ENCODE assay signal across 8 cellular contexts in genomic region chr9:35646583-35647265, GRCh38. TPM values are rescaled to one million over a fixed set of nuclear protein-coding genes. Genes with fewer than 3 reads are reported as not detected.
DNase-seq lines count a peak whose midpoint lies in the region; ATAC-seq and TF ChIP-seq lines count a peak whose summit lies in the region.

No MANE protein-coding gene starts in this region.

- H3K4me1 ChIP-seq in foreskin keratinocyte (no peaks in the 10 kb centered on the region), neuronal stem cell (ENCODE audit: control insufficient read depth in 2 of 2, insufficient read depth in 1 of 2, low read depth in 1 of 2, low read length in 2 of 2) (peaks cover 0 to 5% of the 10 kb centered on the region in 2 donors), subcutaneous abdominal adipose tissue (ENCODE audit: control insufficient read depth in 5 of 5, insufficient read depth in 5 of 5, low read length in 5 of 5) (peaks cover 3 to 71% (median 68%) of the 10 kb centered on the region in 5 donors)

- peak; percentile 96 for DNase-seq in GM03348 (ENCODE audit: low spot score)
- DNase-seq in HCEC 1CT: peak; percentile 89
- peak; percentile 88 for DNase-seq in M059J (ENCODE audit: low read depth)
- DNase-seq in SHP77 (lab: John Stamatoyannopoulos, UW): peak; percentile 34 to 71
- peak; percentile 86 for DNase-seq in activated gamma-delta T cell treated with Interleukin-2 at 50 U/mL for 16 hours
- DNase-seq in foreskin keratinocyte: peak; percentile 60 to 81
- DNase-seq in neuronal stem cell (ENCODE audit: low spot score): peak; percentile 88

- no peak overlapping the region for H3K4ac ChIP-seq in neuronal stem cell (ENCODE audit: low read length)

- peak; percentile 98 for TF ChIP-seq CTCF in foreskin keratinocyte (conservative IDR thresholded peaks at IDR 0.05)

- peak overlapping the region; percentile 51 for H3K27ac ChIP-seq in foreskin keratinocyte
- H3K27ac ChIP-seq in neuronal stem cell (replicated peaks; ENCODE audit: low read length): peak overlapping the region; percentile 1
- peak overlapping the region; percentile 98 for H3K27ac ChIP-seq in subcutaneous abdominal adipose tissue (ENCODE audit: low read depth, low read length)

- H3K79me1 ChIP-seq in neuronal stem cell (ENCODE audit: low read depth, low read length): no peaks in the 10 kb centered on the region

- peak overlapping the region; percentile 82 for H3K14ac ChIP-seq in neuronal stem cell (ENCODE audit: low read length)

- H3K9me3 ChIP-seq in neuronal stem cell (replicated peaks in 1 of 2; ENCODE audit: control insufficient read depth in 2 of 2, insufficient read depth in 1 of 2, low read depth in 1 of 2, low read length in 2 of 2) (no peaks in the 10 kb centered on the region), subcutaneous abdominal adipose tissue (ENCODE audit: control insufficient read depth in 5 of 5, low read length in 5 of 5) (no peaks in the 10 kb centered on the region)

- H3K9ac ChIP-seq in neuronal stem cell (ENCODE audit: low read depth, low read length, poor library complexity) (peak overlapping the region; percentile 72), subcutaneous abdominal adipose tissue (ENCODE audit: low read length in 5 of 5) (peak overlapping the region; percentile 75 to 95 (median 85))

- H4K91ac ChIP-seq in neuronal stem cell (ENCODE audit: low read depth, low read length, poor library complexity): no peak overlapping the region

- no peak overlapping the region for H4K8ac ChIP-seq in neuronal stem cell (ENCODE audit: low read depth, low read length)

- H2BK12ac ChIP-seq in neuronal stem cell (ENCODE audit: low read length): no peak overlapping the region

- peak overlapping the region; percentile 96 for H2AFZ ChIP-seq in neuronal stem cell (ENCODE audit: low read length)

- H3K23ac ChIP-seq in neuronal stem cell (ENCODE audit: low read depth, low read length, poor library complexity): peak overlapping the region; percentile 46

- ATAC-seq in foreskin keratinocyte: peak; percentile 93

- H3K36me3 ChIP-seq in neuronal stem cell (replicated peaks in 1 of 2; ENCODE audit: control insufficient read depth in 2 of 2, insufficient read depth in 2 of 2, low read length in 2 of 2): no peaks in the 10 kb centered on the region
- H3K36me3 ChIP-seq in subcutaneous abdominal adipose tissue (ENCODE audit: control insufficient read depth in 5 of 5, insufficient read depth in 5 of 5, low read length in 5 of 5): no peaks in the 10 kb centered on the region

- no peak overlapping the region for H2BK120ac ChIP-seq in neuronal stem cell (ENCODE audit: low read depth, low read length)

- H3K4me3 ChIP-seq in neuronal stem cell (ENCODE audit: low read length in 2 of 2): peak overlapping the region; percentile 61 to 82
- H3K4me3 ChIP-seq in subcutaneous abdominal adipose tissue (ENCODE audit: low read depth in 1 of 5, low read length in 5 of 5): peak overlapping the region; percentile 46 to 84 (median 74)

- H3K4me2 ChIP-seq in neuronal stem cell (ENCODE audit: insufficient read depth, low read length, poor library complexity, severe bottlenecking): peak overlapping the region; percentile 77

- no CpG with 5 or more reads among the region's 54 CpGs for WGBS in neuronal stem cell (ENCODE audit: extremely low coverage in 2 of 2, insufficient read length in 2 of 2, insufficient replicate concordance in 1 of 2), 2 donors

- H2BK15ac ChIP-seq in neuronal stem cell (ENCODE audit: low read length): peak overlapping the region; percentile 65

- H3K18ac ChIP-seq in neuronal stem cell (ENCODE audit: low read length): peak overlapping the region; percentile 95

- H3K27me3 ChIP-seq in foreskin keratinocyte (no peaks in the 10 kb centered on the region), neuronal stem cell (ENCODE audit: control insufficient read depth in 3 of 3, insufficient read depth in 3 of 3, low read depth in 1 of 3, low read length in 3 of 3) (no peaks in the 10 kb centered on the region), subcutaneous abdominal adipose tissue (ENCODE audit: control insufficient read depth in 5 of 5, insufficient read depth in 4 of 5, low read length in 5 of 5) (no peaks in the 10 kb centered on the region)

- no peak overlapping the region for H2BK5ac ChIP-seq in neuronal stem cell (ENCODE audit: low read length)

- peak overlapping the region; percentile 1 for H2AK5ac ChIP-seq in neuronal stem cell (ENCODE audit: low read depth, low read length)

RNA-seq across cellular contexts. Expression of gene SIT1, which starts 4.0 kb away (rescaled TPM):
- not detected in 2 replicates for total RNA-seq in M059J (2014; rRNA removed; shearing (Covaris generic))
- total RNA-seq in foreskin keratinocyte: not detected in 2 replicates
- not detected in 2 replicates for polyA plus RNA-seq in foreskin keratinocyte
- 0.53 TPM for polyA plus RNA-seq in neuronal stem cell (2013, experiment 1 of 2)
- polyA plus RNA-seq in neuronal stem cell (2013, experiment 2 of 2): 0.43 TPM

RNA-seq across cellular contexts. Expression of gene RMRP, which starts 11.1 kb away (rescaled TPM):
- total RNA-seq in M059J (2014; rRNA removed; shearing (Covaris generic)): 4,274 and 18,093 TPM in 2 replicates
- total RNA-seq in foreskin keratinocyte: 3,234 and 3,953 TPM in 2 replicates
- 2.0 TPM in 1 of 2 replicates, not detected in the other for polyA plus RNA-seq in foreskin keratinocyte
- not detected for polyA plus RNA-seq in neuronal stem cell (2013, experiment 1 of 2)
- polyA plus RNA-seq in neuronal stem cell (2013, experiment 2 of 2): 4.7 TPM

RNA-seq across cellular contexts. Expression of gene CCDC107, which starts 11.4 kb away (rescaled TPM):
- total RNA-seq in M059J (2014; rRNA removed; shearing (Covaris generic)): 4.5 and 7.3 TPM in 2 replicates
- 12.0 and 13.5 TPM in 2 replicates for total RNA-seq in foreskin keratinocyte
- polyA plus RNA-seq in foreskin keratinocyte: 26.3 and 27.2 TPM in 2 replicates
- polyA plus RNA-seq in neuronal stem cell (2013, experiment 1 of 2): 15.3 TPM
- 15.5 TPM for polyA plus RNA-seq in neuronal stem cell (2013, experiment 2 of 2)

RNA-seq across cellular contexts. Expression of gene ARHGEF39, which starts 18.3 kb away (rescaled TPM):
- total RNA-seq in M059J (2014; rRNA removed; shearing (Covaris generic)): 3.0 and 5.7 TPM in 2 replicates
- 4.0 and 4.8 TPM in 2 replicates for total RNA-seq in foreskin keratinocyte
- 4.9 and 5.7 TPM in 2 replicates for polyA plus RNA-seq in foreskin keratinocyte
- polyA plus RNA-seq in neuronal stem cell (2013, experiment 1 of 2): 22.9 TPM
- polyA plus RNA-seq in neuronal stem cell (2013, experiment 2 of 2): 23.5 TPM

RNA-seq across cellular contexts. Expression of gene CA9, which starts 27.0 kb away (rescaled TPM):
- 38.2 and 67.0 TPM in 2 replicates for total RNA-seq in M059J (2014; rRNA removed; shearing (Covaris generic))
- 0.21 and 0.27 TPM in 2 replicates for total RNA-seq in foreskin keratinocyte
- polyA plus RNA-seq in foreskin keratinocyte: 0.15 and 0.19 TPM in 2 replicates
- 1.1 TPM for polyA plus RNA-seq in neuronal stem cell (2013, experiment 1 of 2)
- polyA plus RNA-seq in neuronal stem cell (2013, experiment 2 of 2): 1.7 TPM

Comparison
In these comparisons a context has a peak if more than half of its experiments do, and no peak if none do; other contexts are left out.
1. Peak in every context shown above with its lines: DNase-seq, ATAC-seq, H3K4me3 ChIP-seq and H3K27ac ChIP-seq.
2. H3K27ac ChIP-seq: peak in every context shown above with its lines; median percentile 98 in subcutaneous abdominal adipose tissue; 51 in foreskin keratinocyte; 1 in neuronal stem cell.